In the genomic region with DNA sequence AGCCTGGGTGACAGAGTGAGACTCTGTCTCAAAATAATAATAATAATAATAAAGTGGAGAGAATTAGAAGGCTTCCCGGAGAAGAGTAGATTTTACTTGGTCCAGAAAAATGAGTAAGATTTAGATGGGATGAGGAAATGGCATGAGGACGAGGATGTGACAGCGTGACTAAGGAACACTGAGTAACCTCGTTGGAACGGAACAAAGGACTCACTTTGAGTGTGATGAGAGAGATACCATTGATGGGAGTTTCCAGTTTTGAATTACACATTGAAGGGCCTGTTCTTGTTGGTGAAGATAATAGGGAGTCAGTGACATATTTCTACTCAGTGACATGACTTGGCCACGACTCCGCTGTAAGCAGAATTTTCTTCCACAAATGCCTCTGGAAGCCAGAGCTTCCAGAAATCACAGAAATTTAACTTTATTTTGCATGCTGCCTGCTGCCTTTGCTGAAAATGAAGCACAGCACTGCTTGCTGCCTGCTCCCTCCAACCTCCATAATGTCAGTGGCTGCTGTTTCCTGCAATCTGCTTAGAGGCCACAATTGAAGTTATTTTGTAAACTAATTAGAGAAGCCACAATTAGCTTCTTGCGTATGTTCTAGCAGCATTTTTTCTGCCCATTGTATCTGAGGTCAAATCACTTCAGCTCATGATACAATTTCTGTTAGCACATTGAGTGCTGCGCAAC, we compare ENCODE assay signal across 1 cellular context.
TF ChIP-seq lines count a peak whose summit lies in the region.

No MANE protein-coding gene starts in this region.

TF ChIP-seq in SK-N-SH, 30 proteins besides CTCF, POLR2A, EP300 and RAD21 (continued from another document):
- no peak for TF ChIP-seq MEF2A (IDR thresholded peaks at IDR 0.05; ENCODE audit: borderline replicate concordance, low read depth)
- no peak for TF ChIP-seq GATA2 (CRISPR knock-in tag; IDR thresholded peaks at IDR 0.05)
- TF ChIP-seq, protein P1, sequence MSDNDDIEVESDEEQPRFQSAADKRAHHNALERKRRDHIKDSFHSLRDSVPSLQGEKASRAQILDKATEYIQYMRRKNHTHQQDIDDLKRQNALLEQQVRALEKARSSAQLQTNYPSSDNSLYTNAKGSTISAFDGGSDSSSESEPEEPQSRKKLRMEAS (IDR thresholded peaks at IDR 0.05; ENCODE audit: low read depth): no peak
- TF ChIP-seq RXRA (IDR thresholded peaks at IDR 0.05; ENCODE audit: borderline replicate concordance, low read depth): no peak
- no peak for TF ChIP-seq TAF1 (IDR thresholded peaks at IDR 0.05; ENCODE audit: borderline replicate concordance, low read depth, low read length)
- TF ChIP-seq, protein P2, sequence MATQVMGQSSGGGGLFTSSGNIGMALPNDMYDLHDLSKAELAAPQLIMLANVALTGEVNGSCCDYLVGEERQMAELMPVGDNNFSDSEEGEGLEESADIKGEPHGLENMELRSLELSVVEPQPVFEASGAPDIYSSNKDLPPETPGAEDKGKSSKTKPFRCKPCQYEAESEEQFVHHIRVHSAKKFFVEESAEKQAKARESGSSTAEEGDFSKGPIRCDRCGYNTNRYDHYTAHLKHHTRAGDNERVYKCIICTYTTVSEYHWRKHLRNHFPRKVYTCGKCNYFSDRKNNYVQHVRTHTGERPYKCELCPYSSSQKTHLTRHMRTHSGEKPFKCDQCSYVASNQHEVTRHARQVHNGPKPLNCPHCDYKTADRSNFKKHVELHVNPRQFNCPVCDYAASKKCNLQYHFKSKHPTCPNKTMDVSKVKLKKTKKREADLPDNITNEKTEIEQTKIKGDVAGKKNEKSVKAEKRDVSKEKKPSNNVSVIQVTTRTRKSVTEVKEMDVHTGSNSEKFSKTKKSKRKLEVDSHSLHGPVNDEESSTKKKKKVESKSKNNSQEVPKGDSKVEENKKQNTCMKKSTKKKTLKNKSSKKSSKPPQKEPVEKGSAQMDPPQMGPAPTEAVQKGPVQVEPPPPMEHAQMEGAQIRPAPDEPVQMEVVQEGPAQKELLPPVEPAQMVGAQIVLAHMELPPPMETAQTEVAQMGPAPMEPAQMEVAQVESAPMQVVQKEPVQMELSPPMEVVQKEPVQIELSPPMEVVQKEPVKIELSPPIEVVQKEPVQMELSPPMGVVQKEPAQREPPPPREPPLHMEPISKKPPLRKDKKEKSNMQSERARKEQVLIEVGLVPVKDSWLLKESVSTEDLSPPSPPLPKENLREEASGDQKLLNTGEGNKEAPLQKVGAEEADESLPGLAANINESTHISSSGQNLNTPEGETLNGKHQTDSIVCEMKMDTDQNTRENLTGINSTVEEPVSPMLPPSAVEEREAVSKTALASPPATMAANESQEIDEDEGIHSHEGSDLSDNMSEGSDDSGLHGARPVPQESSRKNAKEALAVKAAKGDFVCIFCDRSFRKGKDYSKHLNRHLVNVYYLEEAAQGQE (IDR thresholded peaks at IDR 0.05; ENCODE audit: low read depth, low read length): no peak
- TF ChIP-seq RFX5 (IDR thresholded peaks at IDR 0.05; ENCODE audit: low read length): no peak
- no peak for TF ChIP-seq EZH2phosphoT487 (IDR thresholded peaks at IDR 0.05; ENCODE audit: borderline replicate concordance, low read depth)
- no peak for TF ChIP-seq FOXM1 (IDR thresholded peaks at IDR 0.05; ENCODE audit: low read depth)
TF ChIP-seq in SK-N-SH: peak in this region for 0.
